8 cellular contexts compared by ENCODE assay signal in genomic region chr13:50801087-50801931, GRCh38. TPM values are rescaled to one million over a fixed set of nuclear protein-coding genes. Genes with fewer than 3 reads are reported as not detected.
A peak's percentile ranks its signal among the peaks of the same experiment; 100 is the strongest.
DNase-seq lines count a peak whose midpoint lies in the region; ATAC-seq and TF ChIP-seq lines count a peak whose summit lies in the region.

No MANE protein-coding gene starts in this region.

- H3K27me3 ChIP-seq in naive thymus-derived CD4-positive, alpha-beta T cell (ENCODE audit: control insufficient read depth in 2 of 2, insufficient read depth in 2 of 2, low read length in 2 of 2), result no peaks in the 10 kb centered on the region

- CTCF ChIA-PET in naive thymus-derived CD4-positive, alpha-beta T cell (lab: Charles Lee), result interaction anchor here (0.7 to 2.2 kb wide), 8 partner anchors 12 to 825 kb away, joined by 3 to 19 read pairs (median 6); no protein-coding TSS in a partner anchor

- H3K4me1 Mint-ChIP-seq in naive thymus-derived CD4-positive, alpha-beta T cell, result peaks cover 0 to 26% (median 6%) of the 10 kb centered on the region in 7 donors

- H3K9me3 Mint-ChIP-seq in naive thymus-derived CD4-positive, alpha-beta T cell, result peaks cover 0 to 9% (median 6%) of the 10 kb centered on the region in 11 donors

- peaks cover 0 to 3% of the 10 kb centered on the region in 2 donors for H3K4me1 ChIP-seq in naive thymus-derived CD4-positive, alpha-beta T cell (ENCODE audit: control insufficient read depth in 2 of 2, insufficient read depth in 2 of 2, low read length in 2 of 2)

- H3K36me3 ChIP-seq in naive thymus-derived CD4-positive, alpha-beta T cell (ENCODE audit: control insufficient read depth in 2 of 3, insufficient read depth in 3 of 3, low read length in 3 of 3), result no peaks in the 10 kb centered on the region

- no peak for TF ChIP-seq POLR2A in erythroblast (IDR thresholded peaks at IDR 0.05; ENCODE audit: low read length)

- no peak overlapping the region for H3K4me3 ChIP-seq in naive thymus-derived CD4-positive, alpha-beta T cell (ENCODE audit: low read length)

- peak overlapping the region in 1 of 10 donors; percentile 39 for H3K4me3 Mint-ChIP-seq in naive thymus-derived CD4-positive, alpha-beta T cell

- POLR2A ChIA-PET in naive thymus-derived CD4-positive, alpha-beta T cell (lab: Charles Lee), result interaction anchor here (0.6 to 1.7 kb wide), 3 partner anchors 110 to 825 kb away, joined by 3 to 5 read pairs (median 4); no protein-coding TSS in a partner anchor

- intact Hi-C loops in naive thymus-derived CD4-positive, alpha-beta T cell (cut with micrococcal nuclease), result loop anchor here (1.0 to 5.0 kb wide), 13 partner anchors 91 to 1129 kb away; partner anchors contain the start of gene TRIM13 (in 2 of the 2)

- in situ Hi-C loops in Caki2 (cut with HindIII; ENCODE audit: low pct_unique_long_range_greater_than_20kb, low sequenced_read_pairs), result no loop called here

- peak overlapping the region in 1 of 9 donors; percentile 20 for H3K27ac Mint-ChIP-seq in naive thymus-derived CD4-positive, alpha-beta T cell

- no peaks in the 10 kb centered on the region for H3K9me3 ChIP-seq in naive thymus-derived CD4-positive, alpha-beta T cell (ENCODE audit: control insufficient read depth in 2 of 3, low read length in 3 of 3)

- DNase-seq in Caki2 (ENCODE audit: low read depth), result peak; percentile 22
- peak; percentile 53 for DNase-seq in HT1080 (ENCODE audit: low read depth)
- DNase-seq in NOMO-1 treated with DMSO at 0.1 percent for 48 hours (lab: John Stamatoyannopoulos, UW; ENCODE audit: unreplicated experiment), result peak; percentile 84
- peak; percentile 62 for DNase-seq in activated CD8-positive, alpha-beta memory T cell treated with anti-CD3 and anti-CD28 coated beads, Interleukin-2, amount 50 U/mL, for 48 hours
- peak; percentile 70 to 82 for DNase-seq in erythroblast (lab: John Stamatoyannopoulos, UW)
- peak; percentile 13 to 71 (median 56) for DNase-seq in naive thymus-derived CD4-positive, alpha-beta T cell
- DNase-seq in stimulated activated naive CD4-positive, alpha-beta T cell (lab: John Stamatoyannopoulos, UW), result peak; percentile 10 to 76 (median 28)

- peaks cover 0 to 9% (median 0%) of the 10 kb centered on the region in 5 donors for H3K36me3 Mint-ChIP-seq in naive thymus-derived CD4-positive, alpha-beta T cell

- H3K27me3 Mint-ChIP-seq in naive thymus-derived CD4-positive, alpha-beta T cell, result peaks cover 0 to 8% (median 0%) of the 10 kb centered on the region in 5 donors

- H3K27ac ChIP-seq in naive thymus-derived CD4-positive, alpha-beta T cell (ENCODE audit: low read depth, low read length), result no peak overlapping the region

- peak; percentile 89 for ATAC-seq in GM21360 (IDR thresholded peaks at IDR 0.05; ENCODE audit: unreplicated experiment)
- peak; percentile 96 for ATAC-seq in naive thymus-derived CD4-positive, alpha-beta T cell

RNA-seq across cellular contexts. Expression of gene DLEU7, which starts 42.2 kb away (rescaled TPM):
- total RNA-seq in Caki2 (2014; rRNA removed; shearing (Covaris generic); ENCODE audit: low replicate concordance), result not detected in 2 replicates
- total RNA-seq in HT1080 (2014; rRNA removed; shearing (Covaris generic)), result not detected in 2 replicates
- polyA plus RNA-seq in HT1080 (2015; cell fraction: cytosol; rRNA removed), result not detected in 2 replicates
- polyA plus RNA-seq in HT1080 (2015; cell fraction: nucleus; rRNA removed), result not detected in 2 replicates
- total RNA-seq in naive thymus-derived CD4-positive, alpha-beta T cell, result 1 to 10 TPM in 1 of 5 experiments, under 1 TPM in 1, not detected in 3; 0.13 to 1.2 TPM
- polyA plus RNA-seq in naive thymus-derived CD4-positive, alpha-beta T cell, result not detected

Comparison
In these comparisons a context has a peak if more than half of its experiments do, and no peak if none do; other contexts are left out.
1. DNase-seq: peak in every context shown above with its lines; median percentile 84 in NOMO-1 treated with DMSO at 0.1 percent for 48 hours; 76 in erythroblast; 62 in activated CD8-positive, alpha-beta memory T cell treated with anti-CD3 and anti-CD28 coated beads, Interleukin-2, amount 50 U/mL, for 48 hours; 56 in naive thymus-derived CD4-positive, alpha-beta T cell; 53 in HT1080; 28 in stimulated activated naive CD4-positive, alpha-beta T cell; 22 in Caki2.